Comparison of ENCODE assay signal across 8 cellular contexts in the genomic region with DNA sequence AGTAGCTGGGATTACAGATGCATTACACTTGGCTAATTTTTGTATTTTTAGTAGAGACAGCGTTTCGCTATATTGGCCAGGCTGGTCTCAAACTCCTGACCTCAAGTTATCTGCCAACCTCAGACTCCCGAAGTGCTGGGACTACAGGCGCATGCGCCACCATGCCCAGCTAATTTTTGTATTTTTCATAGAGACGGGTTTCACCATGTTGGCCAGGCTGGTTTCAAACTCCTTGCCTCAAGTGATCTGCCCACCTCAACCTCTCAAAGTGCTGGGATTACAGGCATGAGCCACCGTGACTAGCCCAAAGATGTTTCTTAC. TPM values are rescaled to one million over a fixed set of nuclear protein-coding genes. Genes with fewer than 3 reads are reported as not detected.
DNase-seq lines count a peak whose midpoint lies in the region; ATAC-seq and TF ChIP-seq lines count a peak whose summit lies in the region.
"Not testable (repeated sequence)": the region's sequence is repeated elsewhere in the genome, so short reads cannot be mapped to it uniquely, and the experiment has no call there.

No MANE protein-coding gene starts in this region.

- H3K27me3 ChIP-seq in CD4-positive, alpha-beta T cell (ENCODE audit: control insufficient read depth, insufficient read depth, low read length); adrenal gland; esophagus squamous epithelium; prostate gland (replicated peaks; ENCODE audit: insufficient read depth); thyroid gland: not testable (repeated sequence)

- not testable (repeated sequence) for H3K4me3 Mint-ChIP-seq in CD4-positive, alpha-beta T cell; memory B cell
- peak overlapping the region; percentile 12 for H3K4me3 Mint-ChIP-seq in activated CD4-positive, alpha-beta memory T cell treated with anti-CD3 and anti-CD28 coated beads for 36 hours

- H2AFZ ChIP-seq in OCI-LY7 (ENCODE audit: low read length), result peak overlapping the region; percentile 88; the same call in 1 of the 2 replicates

- not testable (repeated sequence) for DNase-seq in CD4-positive, alpha-beta T cell; OCI-LY7 (ENCODE audit: low spot score); activated CD4-positive, alpha-beta memory T cell treated with anti-CD3 and anti-CD28 coated beads for 36 hours; esophagus squamous epithelium (lab: John Stamatoyannopoulos, UW); memory B cell (ENCODE audit: low spot score in 2 of 2); prostate gland (ENCODE audit: low spot score); thyroid gland
- peak in 1 of 7 donors; percentile 39 for DNase-seq in adrenal gland

- CTCF ChIA-PET in CD4-positive, alpha-beta T cell (lab: Charles Lee), result interaction anchor here (0.7 to 2.2 kb wide), 11 partner anchors 11 to 107 kb away, joined by 3 to 8 read pairs (median 3); no protein-coding TSS in a partner anchor
- CTCF ChIA-PET in OCI-LY7 (lab: Charles Lee; ENCODE audit: unreplicated experiment), result not testable (repeated sequence)
- CTCF ChIA-PET in activated CD4-positive, alpha-beta memory T cell treated with anti-CD3 and anti-CD28 coated beads for 36 hours (lab: Charles Lee), result interaction anchor here (0.9 to 1.7 kb wide), 9 partner anchors 15 to 118 kb away, joined by 3 to 10 read pairs (median 3); no protein-coding TSS in a partner anchor

- not testable (repeated sequence) for H3K9me3 ChIP-seq in CD4-positive, alpha-beta T cell (ENCODE audit: control insufficient read depth, low read length); OCI-LY7 (ENCODE audit: low read length); adrenal gland (replicated peaks in 1 of 3); esophagus squamous epithelium; prostate gland; thyroid gland

- not testable (repeated sequence) for H3K36me3 Mint-ChIP-seq in CD4-positive, alpha-beta T cell (ENCODE audit: low read depth); activated CD4-positive, alpha-beta memory T cell treated with anti-CD3 and anti-CD28 coated beads for 36 hours; memory B cell

- H3K79me2 ChIP-seq in OCI-LY7 (ENCODE audit: insufficient read depth, low read depth, low read length), result not testable (repeated sequence)

- TF ChIP-seq CTCF in CD4-positive, alpha-beta T cell (IDR thresholded peaks at IDR 0.05); OCI-LY7 (conservative IDR thresholded peaks at IDR 0.05; ENCODE audit: low read length); adrenal gland (IDR thresholded peaks at IDR 0.05); esophagus squamous epithelium (IDR thresholded peaks at IDR 0.05); prostate gland (IDR thresholded peaks at IDR 0.05); thyroid gland (IDR thresholded peaks at IDR 0.05): not testable (repeated sequence)

- not testable (repeated sequence) for ATAC-seq in CD4-positive, alpha-beta T cell (ENCODE audit: poor library complexity); memory B cell (ENCODE audit: low read depth)

- not testable (repeated sequence) for H3K9me2 ChIP-seq in OCI-LY7 (ENCODE audit: insufficient read depth, low read length)

- not testable (repeated sequence) for H3K27me3 Mint-ChIP-seq in CD4-positive, alpha-beta T cell; activated CD4-positive, alpha-beta memory T cell treated with anti-CD3 and anti-CD28 coated beads for 36 hours; memory B cell

- intact Hi-C loops in CD4-positive, alpha-beta T cell (cut with DNase I, micrococcal nuclease), result loop anchor here in 1 of 2 experiments (1.0 kb wide), 1 partner anchor 67 kb away; no protein-coding TSS in a partner anchor
- intact Hi-C loops in OCI-LY7 (cut with micrococcal nuclease; ENCODE audit: unreplicated experiment); adrenal gland (cut with DNase I); esophagus squamous epithelium (cut with DNase I); prostate gland (cut with DNase I); thyroid gland (cut with DNase I): not testable (repeated sequence)
- intact Hi-C loops in activated CD4-positive, alpha-beta memory T cell treated with anti-CD3 and anti-CD28 coated beads for 36 hours (cut with micrococcal nuclease), result loop anchor here (1.0 kb wide), 3 partner anchors 10 to 100 kb away; no protein-coding TSS in a partner anchor

- not testable (repeated sequence) for H3K4me3 ChIP-seq in OCI-LY7 (ENCODE audit: low read depth, low read length, poor library complexity, severe bottlenecking); adrenal gland; esophagus squamous epithelium; prostate gland; thyroid gland (replicated peaks in 1 of 3)

- not testable (repeated sequence) for H3K36me3 ChIP-seq in OCI-LY7 (ENCODE audit: insufficient read depth, low read length); adrenal gland (replicated peaks in 1 of 2); esophagus squamous epithelium; prostate gland; thyroid gland

- peaks cover 28% of the 10 kb centered on the region for H3K4me1 ChIP-seq in OCI-LY7 (ENCODE audit: insufficient read depth, low read length, poor library complexity, severe bottlenecking)
- peaks cover 0 to 35% of the 10 kb centered on the region in 2 donors for H3K4me1 ChIP-seq in adrenal gland (replicated peaks in 1 of 2)
- peaks cover 42 to 91% (median 64%) of the 10 kb centered on the region in 3 donors for H3K4me1 ChIP-seq in esophagus squamous epithelium
- peaks cover 18% of the 10 kb centered on the region for H3K4me1 ChIP-seq in prostate gland (replicated peaks)
- peaks cover 14 to 48% of the 10 kb centered on the region in 2 donors for H3K4me1 ChIP-seq in thyroid gland

- H3K4me2 ChIP-seq in OCI-LY7 (ENCODE audit: low read length), result peak overlapping the region; percentile 47

- H3K4me1 Mint-ChIP-seq in CD4-positive, alpha-beta T cell (ENCODE audit: low read depth), result peaks cover 31% of the 10 kb centered on the region
- H3K4me1 Mint-ChIP-seq in activated CD4-positive, alpha-beta memory T cell treated with anti-CD3 and anti-CD28 coated beads for 36 hours (ENCODE audit: low read depth), result peaks cover 50% of the 10 kb centered on the region
- H3K4me1 Mint-ChIP-seq in memory B cell, result peaks cover 14% of the 10 kb centered on the region

- WGBS in adrenal gland, 4 donors, result 95 to 97% (median 96%) methylated on average over 7 of the region's 7 CpGs
- 78 to 90% methylated on average over 7 of the region's 7 CpGs for WGBS in esophagus squamous epithelium, 2 donors
- WGBS in prostate gland, result 95% methylated on average over 7 of the region's 7 CpGs
- 93 to 95% methylated on average over 7 of the region's 7 CpGs for WGBS in thyroid gland, 2 donors

- peak overlapping the region; percentile 66 for H3K27ac Mint-ChIP-seq in CD4-positive, alpha-beta T cell
- H3K27ac Mint-ChIP-seq in activated CD4-positive, alpha-beta memory T cell treated with anti-CD3 and anti-CD28 coated beads for 36 hours, result peak overlapping the region; percentile 84
- H3K27ac Mint-ChIP-seq in memory B cell, result peak overlapping the region; percentile 71

- H4K20me1 ChIP-seq in OCI-LY7 (ENCODE audit: insufficient read depth, low read length), result not testable (repeated sequence)

- not testable (repeated sequence) for TF ChIP-seq POLR2A in adrenal gland (IDR thresholded peaks at IDR 0.05); esophagus squamous epithelium (IDR thresholded peaks at IDR 0.05); prostate gland (IDR thresholded peaks at IDR 0.05); thyroid gland (IDR thresholded peaks at IDR 0.05)

- not testable (repeated sequence) for H3K9me3 Mint-ChIP-seq in CD4-positive, alpha-beta T cell; activated CD4-positive, alpha-beta memory T cell treated with anti-CD3 and anti-CD28 coated beads for 36 hours; memory B cell

- POLR2A ChIA-PET in CD4-positive, alpha-beta T cell (lab: Charles Lee), result interaction anchor here (0.8 to 2.4 kb wide), 8 partner anchors 11 to 99 kb away, joined by 3 to 22 read pairs (median 4); no protein-coding TSS in a partner anchor
- POLR2A ChIA-PET in OCI-LY7 (lab: Charles Lee), result interaction anchor here (0.6 to 1.1 kb wide), 6 partner anchors 21 to 734 kb away, joined by 3 to 4 read pairs (median 4); no protein-coding TSS in a partner anchor
- POLR2A ChIA-PET in activated CD4-positive, alpha-beta memory T cell treated with anti-CD3 and anti-CD28 coated beads for 36 hours (lab: Charles Lee), result interaction anchor here (0.6 to 2.7 kb wide), 5 partner anchors 10 to 101 kb away, joined by 3 to 10 read pairs (median 3); no protein-coding TSS in a partner anchor

- BruUV-seq in OCI-LY7 (replicated peaks; lab: Mats Ljungman, UMichigan), result not testable (repeated sequence)

- not testable (repeated sequence) for H3K27ac ChIP-seq in CD4-positive, alpha-beta T cell (ENCODE audit: low read depth, low read length)
- peak overlapping the region; percentile 58 for H3K27ac ChIP-seq in OCI-LY7 (ENCODE audit: low read depth, low read length, poor library complexity, severe bottlenecking)
- H3K27ac ChIP-seq in adrenal gland, result peak overlapping the region in 3 of 5 donors; percentile 36 to 75 (median 55)
- peak overlapping the region; percentile 88 to 99 (median 90) for H3K27ac ChIP-seq in esophagus squamous epithelium
- H3K27ac ChIP-seq in prostate gland, result peak overlapping the region; percentile 73 to 86
- peak overlapping the region in 2 of 3 donors; percentile 46 to 59 for H3K27ac ChIP-seq in thyroid gland

RNA-seq across cellular contexts. Expression of gene TUBD1, which starts 39.9 kb away (rescaled TPM):
- 1 to 10 TPM; 7.3 to 9.4 TPM for total RNA-seq in CD4-positive, alpha-beta T cell
- 8.6 and 11.5 TPM in 2 replicates for total RNA-seq in OCI-LY7 (2014; rRNA removed; shearing (Covaris generic))
- total RNA-seq in OCI-LY7 (2022) (13.0 and 13.2 TPM in 2 replicates), adrenal gland (10 to 100 TPM in 3 of 8 donors, 1 to 10 TPM in 5; 3.1 to 14.1 (median 7.7) TPM), esophagus squamous epithelium (10 to 100 TPM in 2 of 4 donors, 1 to 10 TPM in 2; 8.0 to 16.0 (median 12.5) TPM), prostate gland (10 to 100 TPM; 13.3 to 22.5 TPM), thyroid gland (10 to 100 TPM; 11.2 to 28.4 (median 17.9) TPM)
- total RNA-seq in activated CD4-positive, alpha-beta memory T cell treated with anti-CD3 and anti-CD28 coated beads for 36 hours, result 10 to 100 TPM; 11.0 to 12.7 TPM
- 10 to 100 TPM in 1 of 3 donors, 1 to 10 TPM in 2; 6.0 to 10.2 (median 7.1) TPM for polyA plus RNA-seq in adrenal gland

RNA-seq across cellular contexts. Expression of gene RPS6KB1, which starts 40.1 kb away (rescaled TPM):
- 100 to 1,000 TPM; 129 to 135 TPM for total RNA-seq in CD4-positive, alpha-beta T cell
- 31.1 and 43.7 TPM in 2 replicates for total RNA-seq in OCI-LY7 (2014; rRNA removed; shearing (Covaris generic))
- total RNA-seq in OCI-LY7 (2022), result 47.1 and 53.6 TPM in 2 replicates
- total RNA-seq in activated CD4-positive, alpha-beta memory T cell treated with anti-CD3 and anti-CD28 coated beads for 36 hours, result 10 to 100 TPM; 41.6 to 44.8 TPM
- 10 to 100 TPM; 20.9 to 49.0 (median 38.2) TPM for total RNA-seq in adrenal gland
- polyA plus RNA-seq in adrenal gland, result 10 to 100 TPM; 13.2 to 37.4 (median 16.7) TPM
- total RNA-seq in esophagus squamous epithelium, result 10 to 100 TPM; 18.4 to 49.2 (median 25.9) TPM
- total RNA-seq in prostate gland, result 10 to 100 TPM; 28.2 to 38.1 TPM
- total RNA-seq in thyroid gland, result 100 to 1,000 TPM in 1 of 4 donors, 10 to 100 TPM in 3; 40.0 to 200 (median 55.7) TPM
